In the genomic region with DNA sequence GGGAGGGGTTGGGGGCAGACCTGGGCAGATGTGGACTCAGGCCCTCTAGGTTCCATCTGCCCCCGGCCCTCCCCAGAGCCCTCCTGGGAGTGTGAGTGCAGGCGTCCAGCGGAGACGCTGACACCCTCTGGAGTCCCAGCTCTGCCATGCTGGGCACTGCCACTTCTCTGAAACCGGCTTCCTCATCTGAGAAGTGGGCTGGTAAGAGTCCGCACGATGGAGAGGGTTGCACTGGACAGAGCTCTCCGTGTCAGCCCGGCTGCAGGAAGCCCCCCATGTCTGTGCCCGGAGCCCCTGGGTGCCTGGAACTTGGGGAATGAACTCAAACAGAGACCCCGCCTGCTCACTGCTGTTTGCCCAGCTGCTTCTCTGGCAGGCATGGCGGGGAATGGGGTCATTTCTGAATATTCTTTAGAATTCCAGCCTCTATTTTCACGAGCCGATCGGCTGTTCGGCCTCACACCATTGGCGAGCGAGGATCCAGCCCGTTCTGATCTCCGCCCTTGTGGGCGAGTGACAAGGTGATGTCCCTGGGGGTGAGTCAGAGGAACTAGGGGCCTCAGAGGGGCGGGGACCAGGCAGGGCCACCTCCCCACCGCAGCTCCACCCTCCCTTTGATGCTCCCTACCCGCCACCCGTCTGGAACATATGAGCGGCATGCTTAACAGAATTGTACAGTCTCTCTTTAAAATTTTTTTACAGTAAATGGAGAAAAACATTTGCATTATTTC, we compare ENCODE assay signal across 9 cellular contexts. TPM values are rescaled to one million over a fixed set of nuclear protein-coding genes. Genes with fewer than 3 reads are reported as not detected.
A peak's percentile ranks its signal among the peaks of the same experiment; 100 is the strongest.
DNase-seq lines count a peak whose midpoint lies in the region; ATAC-seq and TF ChIP-seq lines count a peak whose summit lies in the region.
"Had no signal": no experiment of that assay in that cellular context is flagged by ENCODE, and none has a peak within 500 bp of the region (broad histone marks: within the 10 kb centered on the region; RNA-seq: fewer than 3 reads in every experiment).

No MANE protein-coding gene starts in this region.

- H3K4me1 ChIP-seq in CD8-positive, alpha-beta memory T cell (ENCODE audit: insufficient read depth, low read length), result no peaks in the 10 kb centered on the region

- intact Hi-C loops in activated T-helper 2 cell treated with anti-CD3 and anti-CD28 coated beads, Interferon-gamma antibody, Interleukin-2, Interleukin-4, amounts not matched to agents 10 μg/mL and 5 μg/mL and 100 μg/mL, durations not matched to agents 14 hours and 24 hours and 36 hours (cut with micrococcal nuclease), result loop anchor here (1.0 to 5.0 kb wide), 3 partner anchors 21 to 94 kb away; no protein-coding TSS in a partner anchor
- intact Hi-C loops in CD14-positive monocyte (cut with micrococcal nuclease), result no loop called here

- no peak overlapping the region for H3K4me3 ChIP-seq in CD8-positive, alpha-beta memory T cell (ENCODE audit: low read length)

- peak overlapping the region in 1 of 7 donors; percentile 23 for H3K4me3 Mint-ChIP-seq in CD8-positive, alpha-beta memory T cell
- H3K4me3 Mint-ChIP-seq in activated T-helper 2 cell treated with anti-CD3 and anti-CD28 coated beads, Interferon-gamma antibody, Interleukin-2, Interleukin-4, amounts not matched to agents 10 μg/mL and 5 μg/mL and 100 μg/mL, durations not matched to agents 14 hours and 24 hours and 36 hours (ENCODE audit: low read depth), result peak overlapping the region; percentile 17
- H3K4me3 Mint-ChIP-seq in CD14-positive monocyte, result peak overlapping the region in 1 of 2 donors; percentile 48

- POLR2A ChIA-PET in CD8-positive, alpha-beta memory T cell (lab: Charles Lee), result no interaction called here

- H3K36me3 Mint-ChIP-seq in CD8-positive, alpha-beta memory T cell, result no peaks in the 10 kb centered on the region
- H3K36me3 Mint-ChIP-seq in activated T-helper 2 cell treated with anti-CD3 and anti-CD28 coated beads, Interferon-gamma antibody, Interleukin-2, Interleukin-4, amounts not matched to agents 10 μg/mL and 5 μg/mL and 100 μg/mL, durations not matched to agents 14 hours and 24 hours and 36 hours (ENCODE audit: low read depth), result no peaks in the 10 kb centered on the region
- H3K36me3 Mint-ChIP-seq in CD14-positive monocyte, result no peaks in the 10 kb centered on the region

- H3K9me3 Mint-ChIP-seq in CD8-positive, alpha-beta memory T cell, result no peaks in the 10 kb centered on the region
- H3K9me3 Mint-ChIP-seq in activated T-helper 2 cell treated with anti-CD3 and anti-CD28 coated beads, Interferon-gamma antibody, Interleukin-2, Interleukin-4, amounts not matched to agents 10 μg/mL and 5 μg/mL and 100 μg/mL, durations not matched to agents 14 hours and 24 hours and 36 hours, result no peaks in the 10 kb centered on the region
- no peaks in the 10 kb centered on the region for H3K9me3 Mint-ChIP-seq in CD14-positive monocyte

- CTCF ChIA-PET in CD8-positive, alpha-beta memory T cell (lab: Charles Lee), result no interaction called here

- ATAC-seq in HG03095 (IDR thresholded peaks at IDR 0.05; ENCODE audit: unreplicated experiment), result no peak
- no peak for ATAC-seq in HG03175 (IDR thresholded peaks at IDR 0.05; ENCODE audit: unreplicated experiment)

- H3K4me1 Mint-ChIP-seq in CD8-positive, alpha-beta memory T cell, result peaks cover 0 to 13% (median 4%) of the 10 kb centered on the region in 3 donors
- H3K4me1 Mint-ChIP-seq in activated T-helper 2 cell treated with anti-CD3 and anti-CD28 coated beads, Interferon-gamma antibody, Interleukin-2, Interleukin-4, amounts not matched to agents 10 μg/mL and 5 μg/mL and 100 μg/mL, durations not matched to agents 14 hours and 24 hours and 36 hours (ENCODE audit: low read depth), result peaks cover 13% of the 10 kb centered on the region
- H3K4me1 Mint-ChIP-seq in CD14-positive monocyte, result no peaks in the 10 kb centered on the region

- peaks cover 18 to 40% of the 10 kb centered on the region in 2 donors for H3K27me3 Mint-ChIP-seq in CD8-positive, alpha-beta memory T cell
- H3K27me3 Mint-ChIP-seq in activated T-helper 2 cell treated with anti-CD3 and anti-CD28 coated beads, Interferon-gamma antibody, Interleukin-2, Interleukin-4, amounts not matched to agents 10 μg/mL and 5 μg/mL and 100 μg/mL, durations not matched to agents 14 hours and 24 hours and 36 hours (ENCODE audit: low read depth), result no peaks in the 10 kb centered on the region
- peaks cover 12 to 31% (median 15%) of the 10 kb centered on the region in 3 donors for H3K27me3 Mint-ChIP-seq in CD14-positive monocyte (ENCODE audit: low read depth in 3 of 3)

- no peak for TF ChIP-seq CTCF in CD14-positive monocyte (IDR thresholded peaks at IDR 0.05)

- no peak overlapping the region for H3K27ac Mint-ChIP-seq in CD8-positive, alpha-beta memory T cell
- peak overlapping the region; percentile 76 for H3K27ac Mint-ChIP-seq in activated T-helper 2 cell treated with anti-CD3 and anti-CD28 coated beads, Interferon-gamma antibody, Interleukin-2, Interleukin-4, amounts not matched to agents 10 μg/mL and 5 μg/mL and 100 μg/mL, durations not matched to agents 14 hours and 24 hours and 36 hours
- H3K27ac Mint-ChIP-seq in CD14-positive monocyte, result no peak overlapping the region

- no peaks in the 10 kb centered on the region for H3K36me3 ChIP-seq in CD8-positive, alpha-beta memory T cell (ENCODE audit: insufficient read depth, low read length)

- peak overlapping the region; percentile 38 for H3K27ac ChIP-seq in CD8-positive, alpha-beta memory T cell (ENCODE audit: low read depth, low read length)

- H3K27me3 ChIP-seq in CD8-positive, alpha-beta memory T cell (ENCODE audit: insufficient read depth, low read length, poor library complexity, severe bottlenecking), result no peaks in the 10 kb centered on the region

- H3K9me3 ChIP-seq in CD8-positive, alpha-beta memory T cell (ENCODE audit: low read length), result no peaks in the 10 kb centered on the region

- DNase-seq in CD8-positive, alpha-beta memory T cell, result peak in 4 of 5 donors; percentile 35 to 80 (median 47)
- peak; percentile 57 for DNase-seq in RPMI7951 (ENCODE audit: low read depth)
- peak; percentile 63 for DNase-seq in activated T-helper 2 cell treated with anti-CD3 and anti-CD28 coated beads, Interferon-gamma antibody, Interleukin-2, Interleukin-4, amounts not matched to agents 10 μg/mL and 5 μg/mL and 100 μg/mL, durations not matched to agents 14 hours and 24 hours and 36 hours (ENCODE audit: low spot score)
- peak; percentile 62 for DNase-seq in stimulated activated CD4-positive, alpha-beta T cell treated with anti-CD3 and anti-CD28 coated beads, Interleukin-12 subunit alpha, Interleukin-12 subunit beta, amount 100 ng/mL, for 4 hours
- no peak for DNase-seq in CD14-positive monocyte (ENCODE audit: low spot score)
- DNase-seq in NCI-H345 treated with DMSO at 0.1 percent for 48 hours (lab: John Stamatoyannopoulos, UW; ENCODE audit: unreplicated experiment), result no peak
- DNase-seq: kidney had no signal

RNA-seq across cellular contexts. Expression of gene GATA5, which starts 47.8 kb away (rescaled TPM):
- total RNA-seq in CD8-positive, alpha-beta memory T cell, result not detected
- polyA plus RNA-seq in CD8-positive, alpha-beta memory T cell, result not detected
- not detected in 2 replicates for total RNA-seq in RPMI7951 (2014; rRNA removed; shearing (Covaris generic))
- total RNA-seq in activated T-helper 2 cell treated with anti-CD3 and anti-CD28 coated beads, Interferon-gamma antibody, Interleukin-2, Interleukin-4, amounts not matched to agents 10 μg/mL and 5 μg/mL and 100 μg/mL, durations not matched to agents 14 hours and 24 hours and 36 hours, result not detected in 2 replicates
- not detected for polyA plus RNA-seq in CD14-positive monocyte

Comparison
In these comparisons a context has a peak if more than half of its experiments do, and no peak if none do; other contexts are left out.
1. DNase-seq: peak in CD8-positive, alpha-beta memory T cell (4 of 5), RPMI7951 (single experiment), activated T-helper 2 cell treated with anti-CD3 and anti-CD28 coated beads, Interferon-gamma antibody, Interleukin-2, Interleukin-4, amounts not matched to agents 10 μg/mL and 5 μg/mL and 100 μg/mL, durations not matched to agents 14 hours and 24 hours and 36 hours (single experiment) and stimulated activated CD4-positive, alpha-beta T cell treated with anti-CD3 and anti-CD28 coated beads, Interleukin-12 subunit alpha, Interleukin-12 subunit beta, amount 100 ng/mL, for 4 hours (single experiment); none in CD14-positive monocyte (single experiment) and NCI-H345 treated with DMSO at 0.1 percent for 48 hours (single experiment).